ENCODE assay signal across 1 cellular context in genomic region chr1:32073387-32074229, GRCh38.
A peak's percentile ranks its signal among the peaks of the same experiment; 100 is the strongest.
TF ChIP-seq lines count a peak whose summit lies in the region.

No MANE protein-coding gene starts in this region.

TF ChIP-seq in HepG2, 621 proteins besides CTCF, POLR2A, EP300 and RAD21:
- TF ChIP-seq ZNF770 (CRISPR knock-in tag; IDR thresholded peaks at IDR 0.05) (no peak), ZNF639 (CRISPR knock-in tag; conservative IDR thresholded peaks at IDR 0.05) (no peak), POLR2AphosphoS5 (IDR thresholded peaks at IDR 0.05; ENCODE audit: low read depth, low read length) (0 out of 2 replicates have a peak, but pooled peaks have one; percentile 8), AGO1 (IDR thresholded peaks at IDR 0.05; ENCODE audit: low read depth, low read length, poor library complexity, severe bottlenecking) (no peak), CAMTA2 (CRISPR knock-in tag; IDR thresholded peaks at IDR 0.05; ENCODE audit: borderline replicate concordance) (peak; percentile 32; the same call in 1 of the 2 replicates), MLXIP (CRISPR knock-in tag; IDR thresholded peaks at IDR 0.05; ENCODE audit: borderline replicate concordance) (no peak), PATZ1 (CRISPR knock-in tag; IDR thresholded peaks at IDR 0.05) (0 out of 2 replicates have a peak, but pooled peaks have one; percentile 65), ZNF329 (CRISPR knock-in tag; IDR thresholded peaks at IDR 0.05; ENCODE audit: low read depth) (0 out of 2 replicates have a peak, but pooled peaks have one; percentile 48), DRAP1 (CRISPR knock-in tag; IDR thresholded peaks at IDR 0.05) (peak; percentile 84), SETDB1 (CRISPR knock-in tag; IDR thresholded peaks at IDR 0.05; ENCODE audit: borderline replicate concordance) (0 out of 2 replicates have a peak, but pooled peaks have one; percentile 35), CREB3 (CRISPR knock-in tag; IDR thresholded peaks at IDR 0.05) (no peak), ZNF572 (CRISPR knock-in tag; IDR thresholded peaks at IDR 0.05) (0 out of 2 replicates have a peak, but pooled peaks have one; percentile 26)
